In the genomic region with DNA sequence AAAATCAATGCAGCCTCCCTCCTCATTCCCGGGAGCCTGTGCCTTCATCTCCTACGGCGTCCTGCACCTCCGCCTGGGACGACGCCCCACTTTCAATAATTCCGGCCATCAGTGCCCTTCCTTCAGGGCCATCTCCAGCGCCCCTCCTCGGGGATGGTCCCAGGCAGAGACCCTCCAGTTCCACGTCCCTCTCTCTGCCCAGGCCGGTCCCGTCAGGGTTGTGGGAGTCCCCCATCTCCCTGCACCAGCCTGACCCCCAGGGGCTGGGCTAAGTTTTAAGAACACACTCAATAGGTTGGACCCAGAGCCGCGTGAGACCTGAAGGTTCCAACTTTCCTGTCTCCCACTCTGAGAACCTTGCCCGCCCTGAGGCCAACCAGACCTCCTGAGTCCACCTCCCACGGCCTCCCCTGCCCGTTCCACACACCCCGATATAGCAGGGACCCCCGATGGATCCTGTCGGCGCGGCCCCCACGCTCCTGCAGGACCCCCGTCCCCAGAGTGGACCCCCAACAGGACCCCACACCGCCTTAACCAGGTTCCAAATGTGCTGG, we compare ENCODE assay signal across 6 cellular contexts. TPM values are rescaled to one million over a fixed set of nuclear protein-coding genes. Genes with fewer than 3 reads are reported as not detected.
DNase-seq lines count a peak whose midpoint lies in the region; TF ChIP-seq lines count a peak whose summit lies in the region.

No MANE protein-coding gene starts in this region.

- H3K9me3 Mint-ChIP-seq in activated CD4-positive, alpha-beta T cell treated with anti-CD3 and anti-CD28 coated beads, Interleukin-2, amount 10 ng/mL, durations not matched to agents 24 days and 14 days, result no peaks in the 10 kb centered on the region
- H3K9me3 Mint-ChIP-seq in stimulated activated naive CD8-positive, alpha-beta T cell treated with anti-CD3 and anti-CD28 coated beads, Interleukin-15, Interleukin-2, amounts not matched to agents 100 ng/mL and 50 ng/mL, for 24 hours, result no peaks in the 10 kb centered on the region

- H3K4me3 Mint-ChIP-seq in activated CD4-positive, alpha-beta T cell treated with anti-CD3 and anti-CD28 coated beads, Interleukin-2, amount 10 ng/mL, durations not matched to agents 24 days and 14 days, result peak overlapping the region; percentile 99
- H3K4me3 Mint-ChIP-seq in stimulated activated naive CD8-positive, alpha-beta T cell treated with anti-CD3 and anti-CD28 coated beads, Interleukin-15, Interleukin-2, amounts not matched to agents 100 ng/mL and 50 ng/mL, for 24 hours, result peak overlapping the region; percentile 94

- H3K4me3 ChIP-seq in foreskin fibroblast (ENCODE audit: low read depth in 1 of 2, low read length in 2 of 2), result peak overlapping the region; percentile 96 to 98

- H3K4me1 Mint-ChIP-seq in activated CD4-positive, alpha-beta T cell treated with anti-CD3 and anti-CD28 coated beads, Interleukin-2, amount 10 ng/mL, durations not matched to agents 24 days and 14 days, result peaks cover 21% of the 10 kb centered on the region
- peaks cover 23% of the 10 kb centered on the region for H3K4me1 Mint-ChIP-seq in stimulated activated naive CD8-positive, alpha-beta T cell treated with anti-CD3 and anti-CD28 coated beads, Interleukin-15, Interleukin-2, amounts not matched to agents 100 ng/mL and 50 ng/mL, for 24 hours (ENCODE audit: low read depth)

- TF ChIP-seq CTCF in foreskin fibroblast (IDR thresholded peaks at IDR 0.05; ENCODE audit: low read depth, low read length), result no peak

- peak overlapping the region; percentile 98 for H3K27ac Mint-ChIP-seq in activated CD4-positive, alpha-beta T cell treated with anti-CD3 and anti-CD28 coated beads, Interleukin-2, amount 10 ng/mL, durations not matched to agents 24 days and 14 days
- H3K27ac Mint-ChIP-seq in stimulated activated naive CD8-positive, alpha-beta T cell treated with anti-CD3 and anti-CD28 coated beads, Interleukin-15, Interleukin-2, amounts not matched to agents 100 ng/mL and 50 ng/mL, for 24 hours, result peak overlapping the region; percentile 96

- DNase-seq in activated CD4-positive, alpha-beta T cell treated with anti-CD3 and anti-CD28 coated beads, Interleukin-2, amount 10 ng/mL, durations not matched to agents 24 days and 14 days, result no peak
- DNase-seq in activated CD4-positive, alpha-beta T cell treated with anti-CD3 and anti-CD28 coated beads, Interleukin-2, amount 50 U/mL, for 4 hours, result no peak
- DNase-seq in foreskin fibroblast (peak in 1 of 2 donors; percentile 26), DMS53 (lab: John Stamatoyannopoulos, UW) (no peak), NCI-H1436 treated with DMSO at 0.1 percent for 48 hours (lab: John Stamatoyannopoulos, UW) (no peak)

- H3K36me3 Mint-ChIP-seq in activated CD4-positive, alpha-beta T cell treated with anti-CD3 and anti-CD28 coated beads, Interleukin-2, amount 10 ng/mL, durations not matched to agents 24 days and 14 days (ENCODE audit: low read depth), result peaks cover 14% of the 10 kb centered on the region
- peaks cover 11% of the 10 kb centered on the region for H3K36me3 Mint-ChIP-seq in stimulated activated naive CD8-positive, alpha-beta T cell treated with anti-CD3 and anti-CD28 coated beads, Interleukin-15, Interleukin-2, amounts not matched to agents 100 ng/mL and 50 ng/mL, for 24 hours (ENCODE audit: low read depth)

- no peaks in the 10 kb centered on the region for H3K27me3 Mint-ChIP-seq in activated CD4-positive, alpha-beta T cell treated with anti-CD3 and anti-CD28 coated beads, Interleukin-2, amount 10 ng/mL, durations not matched to agents 24 days and 14 days
- no peaks in the 10 kb centered on the region for H3K27me3 Mint-ChIP-seq in stimulated activated naive CD8-positive, alpha-beta T cell treated with anti-CD3 and anti-CD28 coated beads, Interleukin-15, Interleukin-2, amounts not matched to agents 100 ng/mL and 50 ng/mL, for 24 hours

- intact Hi-C loops in activated CD4-positive, alpha-beta T cell treated with anti-CD3 and anti-CD28 coated beads, Interleukin-2, amount 10 ng/mL, durations not matched to agents 24 days and 14 days (cut with micrococcal nuclease), result loop anchor here (2.0 kb wide), 3 partner anchors 65 to 105 kb away; partner anchors contain the start of genes ARMC6, NR2C2AP, SLC25A42 and SUGP2

RNA-seq across cellular contexts. Expression of gene TMEM161A, which starts 0.6 kb away (rescaled TPM):
- total RNA-seq in activated CD4-positive, alpha-beta T cell treated with anti-CD3 and anti-CD28 coated beads, Interleukin-2, amount 10 ng/mL, durations not matched to agents 24 days and 14 days, result 40.7 and 44.1 TPM in 2 replicates

RNA-seq across cellular contexts. Expression of gene MEF2B, which starts 32.4 kb away (rescaled TPM):
- total RNA-seq in activated CD4-positive, alpha-beta T cell treated with anti-CD3 and anti-CD28 coated beads, Interleukin-2, amount 10 ng/mL, durations not matched to agents 24 days and 14 days, result 2.9 and 3.0 TPM in 2 replicates

RNA-seq across cellular contexts. Expression of gene BORCS8, which starts 54.3 kb away (rescaled TPM):
- total RNA-seq in activated CD4-positive, alpha-beta T cell treated with anti-CD3 and anti-CD28 coated beads, Interleukin-2, amount 10 ng/mL, durations not matched to agents 24 days and 14 days, result 34.8 and 38.9 TPM in 2 replicates

RNA-seq across cellular contexts. Expression of gene RFXANK, which starts 54.4 kb away (rescaled TPM):
- 111 and 113 TPM in 2 replicates for total RNA-seq in activated CD4-positive, alpha-beta T cell treated with anti-CD3 and anti-CD28 coated beads, Interleukin-2, amount 10 ng/mL, durations not matched to agents 24 days and 14 days
